Comparison of ENCODE assay signal across 20 cellular contexts in the genomic region with DNA sequence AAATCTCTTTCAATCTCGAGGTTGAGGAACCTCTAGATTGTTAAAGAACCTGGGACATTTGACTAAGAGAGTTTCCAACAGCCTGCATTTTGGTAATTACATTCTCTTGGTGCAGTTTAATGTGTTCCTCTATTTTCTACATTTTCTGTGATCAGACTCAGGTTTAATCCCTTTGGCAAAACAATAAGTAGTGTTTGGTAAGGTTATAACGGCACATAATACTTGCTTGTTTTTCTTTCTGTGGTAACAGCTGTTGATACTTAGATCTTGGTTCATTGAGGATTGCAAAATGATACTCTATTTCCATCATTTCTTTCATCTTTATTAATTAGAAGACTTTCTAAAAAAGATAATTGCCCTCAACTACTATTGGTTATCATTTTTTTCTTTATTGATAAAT.
DNase-seq lines count a peak whose midpoint lies in the region; ATAC-seq, FAIRE-seq and TF ChIP-seq lines count a peak whose summit lies in the region.
"Had no signal": no experiment of that assay in that cellular context is flagged by ENCODE, and none has a peak within 500 bp of the region (broad histone marks: within the 10 kb centered on the region; RNA-seq: fewer than 3 reads in every experiment).

No MANE protein-coding gene starts in this region.

- H3K27ac Mint-ChIP-seq in activated naive CD4-positive, alpha-beta T cell treated with anti-CD3 and anti-CD28 coated beads for 36 hours = no peak overlapping the region
- H3K27ac Mint-ChIP-seq: CD4-positive, alpha-beta T cell; GM23338; HFFc6 had no signal

- TF ChIP-seq EP300 in gastroesophageal sphincter (IDR thresholded peaks at IDR 0.05) = no peak

- H3K27ac ChIP-seq in SK-N-MC (peak overlapping the region; percentile 27; the same call in 1 of the 2 replicates), gastroesophageal sphincter (no peak overlapping the region)
- H3K27ac ChIP-seq: RWPE1 had no signal

- intact Hi-C loops in activated naive CD4-positive, alpha-beta T cell treated with anti-CD3 and anti-CD28 coated beads for 36 hours (cut with micrococcal nuclease) = no loop called here

- CTCF ChIA-PET in activated naive CD4-positive, alpha-beta T cell treated with anti-CD3 and anti-CD28 coated beads for 36 hours (lab: Charles Lee) = no interaction called here

- ATAC-seq in left lobe of liver (no peak), gastroesophageal sphincter (no peak)
- ATAC-seq: GM23338, HepG2 had no signal

- H3K4me3 ChIP-seq in SK-N-MC (no peak overlapping the region), gastroesophageal sphincter (no peak overlapping the region)
- H3K4me3 ChIP-seq: GM23338 had no signal

- peak; percentile 82 for FAIRE-seq in H54 (lab: Jason Lieb, UNC)
- FAIRE-seq: HepG2 had no signal

- H3K36me3 ChIP-seq in SK-N-MC (ENCODE audit: insufficient read depth, low read length) (no peaks in the 10 kb centered on the region; the same call in 1 of the 2 replicates), gastroesophageal sphincter (peaks cover 0 to 8% of the 10 kb centered on the region in 2 donors)

- DNase-seq in H54 (ENCODE audit: insufficient read length, low spot score) (no peak), SK-N-MC (ENCODE audit: low read depth, low spot score) (no peak), fibroblast of the conjunctiva (ENCODE audit: low read depth) (peak; percentile 17), left lobe of liver (ENCODE audit: low spot score) (no peak), retina (no peak)
- no peak for DNase-seq in activated naive CD4-positive, alpha-beta T cell treated with anti-CD3 and anti-CD28 coated beads for 36 hours
- DNase-seq: CD4-positive, alpha-beta T cell; DMS153; EL; HFFc6; KG1; NCI-H1417 treated with DMSO at 0.1 percent for 48 hours; NCI-H187 treated with DMSO at 0.1 percent for 48 hours; NCI-H2227 treated with DMSO at 0.1 percent for 48 hours; NCI-H524; NCI-H82 had no signal

- no peaks in the 10 kb centered on the region for H3K9me3 Mint-ChIP-seq in activated naive CD4-positive, alpha-beta T cell treated with anti-CD3 and anti-CD28 coated beads for 36 hours
- H3K9me3 Mint-ChIP-seq: CD4-positive, alpha-beta T cell; GM23338; HFFc6 had no signal

- no peak for TF ChIP-seq CTCF in gastroesophageal sphincter (IDR thresholded peaks at IDR 0.05)

- 65 to 88% methylated on average over 2 of the region's 2 CpGs for WGBS in gastroesophageal sphincter (ENCODE audit: low coverage in 1 of 2), 2 donors

- H3K27me3 Mint-ChIP-seq in activated naive CD4-positive, alpha-beta T cell treated with anti-CD3 and anti-CD28 coated beads for 36 hours (ENCODE audit: low read depth) = no peaks in the 10 kb centered on the region
- H3K27me3 Mint-ChIP-seq: CD4-positive, alpha-beta T cell had no signal

- peaks cover 2% of the 10 kb centered on the region for H3K36me3 Mint-ChIP-seq in activated naive CD4-positive, alpha-beta T cell treated with anti-CD3 and anti-CD28 coated beads for 36 hours (ENCODE audit: low read depth)

- no peak for TF ChIP-seq POLR2A in H54 (IDR thresholded peaks at IDR 0.05; ENCODE audit: low read depth, low read length)
- no peak for TF ChIP-seq POLR2A in gastroesophageal sphincter (IDR thresholded peaks at IDR 0.05)

- peaks cover 14% of the 10 kb centered on the region for H3K4me1 Mint-ChIP-seq in activated naive CD4-positive, alpha-beta T cell treated with anti-CD3 and anti-CD28 coated beads for 36 hours (ENCODE audit: low read depth)

- peaks cover 0 to 5% (median 0%) of the 10 kb centered on the region in 3 donors for H3K4me1 ChIP-seq in gastroesophageal sphincter

- H3K27me3 ChIP-seq in gastroesophageal sphincter = no peaks in the 10 kb centered on the region

- no peak overlapping the region for H3K9ac ChIP-seq in SK-N-MC (ENCODE audit: insufficient read length)

- no peak overlapping the region for H3K4me3 Mint-ChIP-seq in activated naive CD4-positive, alpha-beta T cell treated with anti-CD3 and anti-CD28 coated beads for 36 hours
- H3K4me3 Mint-ChIP-seq: CD4-positive, alpha-beta T cell; GM23338; HFFc6 had no signal

- no peaks in the 10 kb centered on the region for H3K9me3 ChIP-seq in SK-N-MC (ENCODE audit: low read depth, low read length)
- H3K9me3 ChIP-seq in gastroesophageal sphincter = no peaks in the 10 kb centered on the region
